1 cellular context compared by ENCODE assay signal in genomic region chr2:12010059-12010458, GRCh38.
TF ChIP-seq lines count a peak whose summit lies in the region.

No MANE protein-coding gene starts in this region.

TF ChIP-seq in HepG2, 621 proteins besides CTCF, POLR2A, EP300 and RAD21 (continued from another document):
- TF ChIP-seq NPAS2 (CRISPR knock-in tag; IDR thresholded peaks at IDR 0.05; ENCODE audit: borderline replicate concordance) (no peak), CEBPG (CRISPR knock-in tag; IDR thresholded peaks at IDR 0.05) (no peak), ZNF616 (CRISPR knock-in tag; IDR thresholded peaks at IDR 0.05; ENCODE audit: low read depth) (no peak)
TF ChIP-seq in HepG2: peak in this region for 1.
